In genomic region chr4:93839704-93840103, GRCh38 we compare ENCODE assay signal across 41 cellular contexts. TPM values are rescaled to one million over a fixed set of nuclear protein-coding genes. Genes with fewer than 3 reads are reported as not detected.
"Had no signal": no experiment of that assay in that cellular context is flagged by ENCODE, and none has a peak within 500 bp of the region (broad histone marks: within the 10 kb centered on the region; RNA-seq: fewer than 3 reads in every experiment).

No MANE protein-coding gene starts in this region.

- H3K27me3 ChIP-seq: ascending aorta, body of pancreas had no signal

- H3K36me3 ChIP-seq: adrenal gland, ascending aorta, brain microvascular endothelial cell, breast epithelium, cardiac muscle cell had no signal

- H3K36me3 Mint-ChIP-seq: activated naive CD4-positive, alpha-beta T cell treated with anti-CD3 and anti-CD28 coated beads, Interleukin-2, amount 10 ng/mL, durations not matched to agents 7 days and 5 days; activated naive CD4-positive, alpha-beta T cell treated with anti-CD3 and anti-CD28 coated beads, Interleukin-2, amount 50 U/mL, for 24 hours; activated naive CD8-positive, alpha-beta T cell; activated naive CD8-positive, alpha-beta T cell treated with anti-CD3 and anti-CD28 coated beads for 36 hours; activated naive CD8-positive, alpha-beta T cell treated with anti-CD3 and anti-CD28 coated beads, Interleukin-2, amount 10 ng/mL, durations not matched to agents 7 days and 5 days; brain had no signal

- H3K27ac Mint-ChIP-seq: activated naive CD4-positive, alpha-beta T cell treated with anti-CD3 and anti-CD28 coated beads, Interleukin-2, amount 10 ng/mL, durations not matched to agents 7 days and 5 days; activated naive CD4-positive, alpha-beta T cell treated with anti-CD3 and anti-CD28 coated beads, Interleukin-2, amount 50 U/mL, for 24 hours; activated naive CD4-positive, alpha-beta T cell treated with anti-CD3 and anti-CD28 coated beads, Interleukin-2, amount 50 U/mL, for 72 hours; activated naive CD8-positive, alpha-beta T cell; activated naive CD8-positive, alpha-beta T cell treated with anti-CD3 and anti-CD28 coated beads for 36 hours; activated naive CD8-positive, alpha-beta T cell treated with anti-CD3 and anti-CD28 coated beads, Interleukin-2, amount 10 ng/mL, durations not matched to agents 7 days and 5 days; activated naive CD8-positive, alpha-beta T cell treated with anti-CD3 and anti-CD28 coated beads, Interleukin-2, amount 50 U/mL, for 24 hours; activated T-cell treated with anti-CD3 and anti-CD28 coated beads, Interleukin-2, amount 50 U/mL, for 24 hours; activated T-cell treated with anti-CD3 and anti-CD28 coated beads, Interleukin-2, amount 50 U/mL, for 72 hours; activated T-helper 1 cell treated with anti-CD3 and anti-CD28 coated beads, Interleukin-12 subunit alpha, Interleukin-12 subunit beta, Interleukin-2, Interleukin-4 antibody, amounts not matched to agents 30 ng/mL and 10 ng/mL and 1 ng/mL, durations not matched to agents 14 hours and 24 hours and 36 hours; activated T-helper 17 cell treated with anti-CD3 and anti-CD28 coated beads, Interleukin-2, amount 50 U/mL, for 72 hours; activated T-helper 2 cell treated with anti-CD3 and anti-CD28 coated beads, Interferon-gamma antibody, Interleukin-2, Interleukin-4, amounts not matched to agents 10 μg/mL and 5 μg/mL and 100 μg/mL, durations not matched to agents 14 hours and 24 hours and 36 hours; brain had no signal

- H3K4me1 Mint-ChIP-seq: activated naive CD4-positive, alpha-beta T cell treated with anti-CD3 and anti-CD28 coated beads, Interleukin-2, amount 10 ng/mL, durations not matched to agents 7 days and 5 days; activated naive CD4-positive, alpha-beta T cell treated with anti-CD3 and anti-CD28 coated beads, Interleukin-2, amount 50 U/mL, for 24 hours; activated naive CD8-positive, alpha-beta T cell treated with anti-CD3 and anti-CD28 coated beads for 36 hours; activated naive CD8-positive, alpha-beta T cell treated with anti-CD3 and anti-CD28 coated beads, Interleukin-2, amount 10 ng/mL, durations not matched to agents 7 days and 5 days; activated naive CD8-positive, alpha-beta T cell treated with anti-CD3 and anti-CD28 coated beads, Interleukin-2, amount 50 U/mL, for 24 hours; activated T-helper 17 cell treated with anti-CD3 and anti-CD28 coated beads, Interleukin-2, amount 50 U/mL, for 72 hours; brain; central memory CD8-positive, alpha-beta T cell had no signal

- H3K27ac ChIP-seq: adrenal gland, ascending aorta, body of pancreas, brain microvascular endothelial cell, breast epithelium, cardiac muscle cell had no signal

- H3K4me1 ChIP-seq: adrenal gland, ascending aorta, breast epithelium had no signal

- ATAC-seq: activated naive CD4-positive, alpha-beta T cell treated with anti-CD3 and anti-CD28 coated beads, Interleukin-2, amount 50 U/mL, for 72 hours; activated naive CD8-positive, alpha-beta T cell treated with anti-CD3 and anti-CD28 coated beads, Interleukin-2, amount 50 U/mL, for 24 hours; activated T-cell treated with anti-CD3 and anti-CD28 coated beads, Interleukin-2, amount 50 U/mL, for 4 hours; activated T-cell treated with anti-CD3 and anti-CD28 coated beads, Interleukin-2, amount 50 U/mL, for 72 hours; activated T-helper 17 cell treated with anti-CD3 and anti-CD28 coated beads, Interleukin-2, amount 50 U/mL, for 72 hours; body of pancreas had no signal

- H3K4me3 Mint-ChIP-seq: activated naive CD4-positive, alpha-beta T cell treated with anti-CD3 and anti-CD28 coated beads, Interleukin-2, amount 10 ng/mL, durations not matched to agents 7 days and 5 days; activated naive CD4-positive, alpha-beta T cell treated with anti-CD3 and anti-CD28 coated beads, Interleukin-2, amount 50 U/mL, for 24 hours; activated naive CD8-positive, alpha-beta T cell; activated naive CD8-positive, alpha-beta T cell treated with anti-CD3 and anti-CD28 coated beads for 36 hours; activated naive CD8-positive, alpha-beta T cell treated with anti-CD3 and anti-CD28 coated beads, Interleukin-2, amount 10 ng/mL, durations not matched to agents 7 days and 5 days; activated naive CD8-positive, alpha-beta T cell treated with anti-CD3 and anti-CD28 coated beads, Interleukin-2, amount 50 U/mL, for 24 hours; activated T-cell treated with anti-CD3 and anti-CD28 coated beads, Interleukin-2, amount 50 U/mL, for 24 hours; activated T-cell treated with anti-CD3 and anti-CD28 coated beads, Interleukin-2, amount 50 U/mL, for 4 hours; activated T-cell treated with anti-CD3 and anti-CD28 coated beads, Interleukin-2, amount 50 U/mL, for 72 hours; activated T-helper 1 cell treated with anti-CD3 and anti-CD28 coated beads, Interleukin-12 subunit alpha, Interleukin-12 subunit beta, Interleukin-2, Interleukin-4 antibody, amounts not matched to agents 30 ng/mL and 10 ng/mL and 1 ng/mL, durations not matched to agents 14 hours and 24 hours and 36 hours; activated T-helper 17 cell treated with anti-CD3 and anti-CD28 coated beads, Interleukin-2, amount 50 U/mL, for 72 hours; brain; central memory CD8-positive, alpha-beta T cell had no signal

- H3K4me3 ChIP-seq: adrenal gland, ascending aorta, body of pancreas, breast epithelium, cardiac muscle cell had no signal

- H3K9me3 Mint-ChIP-seq: activated naive CD4-positive, alpha-beta T cell treated with anti-CD3 and anti-CD28 coated beads, Interleukin-2, amount 10 ng/mL, durations not matched to agents 7 days and 5 days; activated naive CD8-positive, alpha-beta T cell treated with anti-CD3 and anti-CD28 coated beads for 36 hours; activated naive CD8-positive, alpha-beta T cell treated with anti-CD3 and anti-CD28 coated beads, Interleukin-2, amount 50 U/mL, for 24 hours; activated T-helper 2 cell treated with anti-CD3 and anti-CD28 coated beads, Interferon-gamma antibody, Interleukin-2, Interleukin-4, amounts not matched to agents 10 μg/mL and 5 μg/mL and 100 μg/mL, durations not matched to agents 14 hours and 24 hours and 36 hours; central memory CD8-positive, alpha-beta T cell had no signal

- H3K9me3 ChIP-seq: adrenal gland, ascending aorta, body of pancreas, breast epithelium had no signal

- DNase-seq: activated effector memory CD4-positive, alpha-beta T cell treated with anti-CD3 and anti-CD28 coated beads, Interleukin-2, amount 50 U/mL, for 16 hours; activated effector memory CD4-positive, alpha-beta T cell treated with Interleukin-2 at 50 U/mL for 16 hours; activated gamma-delta T cell; activated gamma-delta T cell treated with Interleukin-2 at 50 U/mL for 16 hours; activated naive CD4-positive, alpha-beta T cell; activated naive CD4-positive, alpha-beta T cell treated with anti-CD3 and anti-CD28 coated beads, Interleukin-2, amount 10 ng/mL, durations not matched to agents 7 days and 5 days; activated naive CD4-positive, alpha-beta T cell treated with anti-CD3 and anti-CD28 coated beads, Interleukin-2, amount 50 U/mL, for 16 hours; activated naive CD4-positive, alpha-beta T cell treated with Interleukin-2 at 50 U/mL for 16 hours; activated naive CD8-positive, alpha-beta T cell treated with anti-CD3 and anti-CD28 coated beads for 36 hours; activated naive CD8-positive, alpha-beta T cell treated with anti-CD3 and anti-CD28 coated beads, Interleukin-2, amount 10 ng/mL, durations not matched to agents 7 days and 5 days; activated naive CD8-positive, alpha-beta T cell treated with anti-CD3 and anti-CD28 coated beads, Interleukin-2, amount 50 U/mL, for 24 hours; activated T-cell treated with anti-CD3 and anti-CD28 coated beads for 4 hours; activated T-cell treated with anti-CD3 and anti-CD28 coated beads, Interleukin-2, amount 50 U/mL, for 1 hour; activated T-cell treated with anti-CD3 and anti-CD28 coated beads, Interleukin-2, amount 50 U/mL, for 24 hours; activated T-cell treated with anti-CD3 and anti-CD28 coated beads, Interleukin-2, amount 50 U/mL, for 4 hours; activated T-cell treated with anti-CD3 and anti-CD28 coated beads, Interleukin-2, amount 50 U/mL, for 48 hours; activated T-cell treated with anti-CD3 and anti-CD28 coated beads, Interleukin-2, amount 50 U/mL, for 72 hours; adrenal gland; amniotic stem cell; amygdala; anterior cingulate cortex; aorta; body of pancreas; brain microvascular endothelial cell; caudate nucleus; central memory CD4-positive, alpha-beta T cell; cerebellar nuclear complex had no signal

RNA-seq across cellular contexts. Expression of gene ATOH1, which starts 11.2 kb away (rescaled TPM):
- total RNA-seq: activated naive CD4-positive, alpha-beta T cell treated with anti-CD3 and anti-CD28 coated beads, Interleukin-2, amount 50 U/mL, for 72 hours; activated naive CD8-positive, alpha-beta T cell treated with anti-CD3 and anti-CD28 coated beads for 36 hours; activated naive CD8-positive, alpha-beta T cell treated with anti-CD3 and anti-CD28 coated beads, Interleukin-2, amount 10 ng/mL, durations not matched to agents 7 days and 5 days; activated T-cell treated with anti-CD3 and anti-CD28 coated beads, Interleukin-2, amount 50 U/mL, for 4 hours; activated T-cell treated with anti-CD3 and anti-CD28 coated beads, Interleukin-2, amount 50 U/mL, for 72 hours; activated T-helper 1 cell treated with anti-CD3 and anti-CD28 coated beads, Interleukin-12 subunit alpha, Interleukin-12 subunit beta, Interleukin-2, Interleukin-4 antibody, amounts not matched to agents 30 ng/mL and 10 ng/mL and 1 ng/mL, durations not matched to agents 14 hours and 24 hours and 36 hours; activated T-helper 17 cell treated with anti-CD3 and anti-CD28 coated beads, Interleukin-2, amount 50 U/mL, for 72 hours; activated T-helper 2 cell treated with anti-CD3 and anti-CD28 coated beads, Interferon-gamma antibody, Interleukin-2, Interleukin-4, amounts not matched to agents 10 μg/mL and 5 μg/mL and 100 μg/mL, durations not matched to agents 14 hours and 24 hours and 36 hours; adrenal gland; aorta; ascending aorta; astrocyte; body of pancreas; breast epithelium; bronchial epithelial cell; cardiac muscle cell; cardiac septum had no signal
- polyA plus RNA-seq: adrenal gland, cardiac muscle cell had no signal
